ENCODE assay signal across 20 cellular contexts in the genomic region with DNA sequence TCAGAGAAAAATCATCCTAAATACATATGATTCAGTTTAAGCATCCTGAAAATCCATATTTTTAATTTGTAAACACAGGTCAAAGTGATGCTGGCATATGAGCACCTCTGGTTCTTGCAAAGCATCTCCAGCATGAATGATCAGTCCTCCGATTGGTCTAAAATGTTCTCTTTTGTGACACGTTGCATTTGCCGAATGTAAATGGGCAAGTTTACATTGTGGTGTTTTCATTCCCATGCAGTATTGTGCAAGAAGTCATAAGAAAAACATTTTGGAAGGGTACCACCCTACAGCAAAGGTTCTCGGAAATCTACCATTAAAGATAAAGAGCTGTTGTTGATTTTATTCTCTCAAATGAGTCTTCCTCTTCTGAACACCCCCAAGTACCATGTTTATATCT.
DNase-seq lines count a peak whose midpoint lies in the region; ATAC-seq, FAIRE-seq and TF ChIP-seq lines count a peak whose summit lies in the region.
"Had no signal": no experiment of that assay in that cellular context is flagged by ENCODE, and none has a peak within 500 bp of the region (broad histone marks: within the 10 kb centered on the region; RNA-seq: fewer than 3 reads in every experiment).

No MANE protein-coding gene starts in this region.

- no peak for FAIRE-seq in astrocyte (lab: Jason Lieb, UNC)
- no peak for FAIRE-seq in RCC 7860 (lab: Jason Lieb, UNC)

- no peaks in the 10 kb centered on the region for H3K9me3 ChIP-seq in SK-N-SH
- no peaks in the 10 kb centered on the region for H3K9me3 ChIP-seq in astrocyte (ENCODE audit: insufficient read depth, low read depth, low read length)
- H3K9me3 ChIP-seq in fibroblast of lung (ENCODE audit: control insufficient read depth, insufficient read depth, low read depth, low read length) = no peaks in the 10 kb centered on the region
- no peaks in the 10 kb centered on the region for H3K9me3 ChIP-seq in Karpas-422 (ENCODE audit: low read length)
- no peaks in the 10 kb centered on the region for H3K9me3 ChIP-seq in spleen
- H3K9me3 ChIP-seq: Peyer's patch had no signal

- TF ChIP-seq CTCF in SK-N-SH (IDR thresholded peaks at IDR 0.05) = no peak
- no peak for TF ChIP-seq CTCF in astrocyte (IDR thresholded peaks at IDR 0.05; ENCODE audit: insufficient read depth, low read depth, low read length)
- TF ChIP-seq CTCF in fibroblast of lung (conservative IDR thresholded peaks at IDR 0.05 in 1 of 2, IDR thresholded peaks at IDR 0.05 in 1 of 2; ENCODE audit: low read depth in 1 of 2, low read length in 2 of 2) = no peak
- TF ChIP-seq CTCF in spleen (IDR thresholded peaks at IDR 0.05 in 8 of 11, conservative IDR thresholded peaks at IDR 0.05 in 3 of 11) = no peak
- TF ChIP-seq CTCF in progenitor cell of endocrine pancreas (IDR thresholded peaks at IDR 0.05; ENCODE audit: unreplicated experiment) = no peak

- H3K4me2 ChIP-seq in SK-N-SH (peak overlapping the region; percentile 69), astrocyte (ENCODE audit: low read length) (peak overlapping the region; percentile 84), fibroblast of lung (ENCODE audit: extremely low read depth, insufficient read depth, low read length) (no peak overlapping the region), Karpas-422 (ENCODE audit: low read depth, low read length, poor library complexity, severe bottlenecking) (no peak overlapping the region)
- H3K4me2 ChIP-seq: GM23338, KMS-11 had no signal

- CTCF ChIA-PET in SK-N-SH (lab: Yijun Ruan, JAX) = interaction anchor here (1.1 to 1.8 kb wide), 2 partner anchors 42 to 238 kb away, joined by 3 to 8 read pairs; no protein-coding TSS in a partner anchor

- H3K4me3 Mint-ChIP-seq in astrocyte (ENCODE audit: unreplicated experiment) (no peak overlapping the region), progenitor cell of endocrine pancreas (ENCODE audit: low read depth) (no peak overlapping the region)
- H3K4me3 Mint-ChIP-seq: B cell; CD4-positive, CD25-positive, alpha-beta regulatory T cell; GM23338 had no signal

- H3K79me2 ChIP-seq in SK-N-SH (ENCODE audit: insufficient read depth) (no peaks in the 10 kb centered on the region), astrocyte (ENCODE audit: insufficient read depth, low read length) (no peaks in the 10 kb centered on the region), fibroblast of lung (ENCODE audit: control insufficient read depth, insufficient read depth, low read length) (no peaks in the 10 kb centered on the region), Karpas-422 (ENCODE audit: low read length) (no peaks in the 10 kb centered on the region)

- H3K4me1 Mint-ChIP-seq in astrocyte (ENCODE audit: low read depth, unreplicated experiment) (peaks cover 10% of the 10 kb centered on the region), progenitor cell of endocrine pancreas (ENCODE audit: low read depth) (peaks cover 5% of the 10 kb centered on the region)
- H3K4me1 Mint-ChIP-seq: B cell; CD4-positive, CD25-positive, alpha-beta regulatory T cell had no signal

- intact Hi-C loops in spleen (cut with DNase I; ENCODE audit: low total_unique reads) = no loop called here

- TF ChIP-seq POLR2A in spleen (IDR thresholded peaks at IDR 0.05) = no peak

- peaks cover 7% of the 10 kb centered on the region for H3F3A ChIP-seq in SK-N-SH (replicated peaks; ENCODE audit: insufficient read depth)

- H3K9me2 ChIP-seq in SK-N-SH (no peaks in the 10 kb centered on the region), Karpas-422 (replicated peaks; ENCODE audit: insufficient read depth, low read length) (no peaks in the 10 kb centered on the region)

- no peak overlapping the region for H3K9ac ChIP-seq in SK-N-SH
- H3K9ac ChIP-seq in astrocyte (ENCODE audit: low read length) = no peak overlapping the region
- no peak overlapping the region for H3K9ac ChIP-seq in fibroblast of lung (ENCODE audit: insufficient read depth, low read length)
- no peak overlapping the region for H3K9ac ChIP-seq in Karpas-422 (ENCODE audit: low read length)
- H3K9ac ChIP-seq: KMS-11 had no signal

- H3K36me3 Mint-ChIP-seq in astrocyte (ENCODE audit: low read depth, unreplicated experiment) = no peaks in the 10 kb centered on the region
- no peaks in the 10 kb centered on the region for H3K36me3 Mint-ChIP-seq in progenitor cell of endocrine pancreas (ENCODE audit: insufficient read depth)
- H3K36me3 Mint-ChIP-seq: CD4-positive, CD25-positive, alpha-beta regulatory T cell had no signal

- H3K27ac ChIP-seq in SK-N-SH (ENCODE audit: low read depth in 2 of 2, low read length in 1 of 2) (peak overlapping the region; percentile 62 to 98), astrocyte (ENCODE audit: low read depth, low read length) (no peak overlapping the region), fibroblast of lung (ENCODE audit: insufficient read depth, low read length) (no peak overlapping the region), Karpas-422 (ENCODE audit: low read length) (no peak overlapping the region), spleen (no peak overlapping the region)
- H3K27ac ChIP-seq: KMS-11, Peyer's patch, SK-N-MC had no signal

- WGBS in SK-N-SH (ENCODE audit: low lambda C conversion rate) = 73% methylated on average over 4 of the region's 4 CpGs
- 80 to 91% (median 90%) methylated on average over 4 of the region's 4 CpGs for WGBS in spleen, 5 donors

- DNase-seq in SK-N-SH (no peak), astrocyte (ENCODE audit: low read depth) (no peak), fibroblast of lung (ENCODE audit: low read depth in 2 of 2) (peak; percentile 5 to 71), Karpas-422 (no peak), spleen (no peak), RCC 7860 (ENCODE audit: low spot score) (no peak), progenitor cell of endocrine pancreas (ENCODE audit: low spot score, unreplicated experiment) (no peak)
- DNase-seq: 8988T; CD4-positive, CD25-positive, alpha-beta regulatory T cell; DMS 273 treated with DMSO at 0.1 percent for 48 hours; GF-D8; NCI-H1436; NCI-H1930; Peyer's patch had no signal

- no peaks in the 10 kb centered on the region for H3K27me3 ChIP-seq in SK-N-SH (ENCODE audit: insufficient read depth)
- no peaks in the 10 kb centered on the region for H3K27me3 ChIP-seq in astrocyte (ENCODE audit: insufficient read depth, low read length)
- no peaks in the 10 kb centered on the region for H3K27me3 ChIP-seq in fibroblast of lung (ENCODE audit: control insufficient read depth, insufficient read depth, low read length)
- no peaks in the 10 kb centered on the region for H3K27me3 ChIP-seq in Karpas-422 (ENCODE audit: low read length)
- no peaks in the 10 kb centered on the region for H3K27me3 ChIP-seq in spleen (replicated peaks in 1 of 7)
- H3K27me3 ChIP-seq: Peyer's patch had no signal

- H3K9me3 Mint-ChIP-seq in astrocyte (ENCODE audit: unreplicated experiment) (no peaks in the 10 kb centered on the region), progenitor cell of endocrine pancreas (ENCODE audit: low read depth) (no peaks in the 10 kb centered on the region)
- H3K9me3 Mint-ChIP-seq: GM23338 had no signal

- H3K4me1 ChIP-seq in SK-N-SH (ENCODE audit: control insufficient read depth in 1 of 2, insufficient read depth in 2 of 2, low read depth in 1 of 2, low read length in 1 of 2) (peaks cover 9% of the 10 kb centered on the region in 2 experiments; a peak in 3 of 4 replicates), astrocyte (ENCODE audit: insufficient read depth, low read length) (peaks cover 17% of the 10 kb centered on the region), fibroblast of lung (ENCODE audit: control insufficient read depth, extremely low read depth, insufficient read depth, low read length) (peaks cover 4% of the 10 kb centered on the region), Karpas-422 (ENCODE audit: low read length) (no peaks in the 10 kb centered on the region), spleen (no peaks in the 10 kb centered on the region)
- H3K4me1 ChIP-seq: Peyer's patch had no signal

- no peaks in the 10 kb centered on the region for H3K36me3 ChIP-seq in SK-N-SH (replicated peaks in 1 of 2; ENCODE audit: control insufficient read depth in 1 of 2, insufficient read depth in 2 of 2, low read length in 1 of 2)
- no peaks in the 10 kb centered on the region for H3K36me3 ChIP-seq in astrocyte (ENCODE audit: insufficient read depth, low read length)
- no peaks in the 10 kb centered on the region for H3K36me3 ChIP-seq in fibroblast of lung (ENCODE audit: control insufficient read depth, insufficient read depth, low read length)
- no peaks in the 10 kb centered on the region for H3K36me3 ChIP-seq in Karpas-422 (ENCODE audit: insufficient read depth, low read length)
- H3K36me3 ChIP-seq in spleen = no peaks in the 10 kb centered on the region
- H3K36me3 ChIP-seq: Peyer's patch had no signal

- no peak for TF ChIP-seq RAD21 in SK-N-SH (IDR thresholded peaks at IDR 0.05; ENCODE audit: low read length)

- H2AFZ ChIP-seq in SK-N-SH (ENCODE audit: low read depth) = 0 out of 2 replicates have a peak overlapping the region, but pooled peaks have one; percentile 38
- H2AFZ ChIP-seq in astrocyte (ENCODE audit: low read depth, low read length) = no peak overlapping the region
- H2AFZ ChIP-seq in fibroblast of lung (ENCODE audit: low read length) = no peak overlapping the region
- H2AFZ ChIP-seq in Karpas-422 (ENCODE audit: low read length) = no peak overlapping the region

- no peak overlapping the region for H3K27ac Mint-ChIP-seq in astrocyte (ENCODE audit: unreplicated experiment)
- no peak overlapping the region for H3K27ac Mint-ChIP-seq in progenitor cell of endocrine pancreas
- H3K27ac Mint-ChIP-seq: B cell; CD4-positive, CD25-positive, alpha-beta regulatory T cell; GM23338 had no signal

- ATAC-seq in SK-N-SH treated with all-trans-retinoic acid at 6 μM for 48 hours = no peak
- ATAC-seq: GM23338, Right ventricle myocardium inferior had no signal

- H3K27me3 Mint-ChIP-seq in astrocyte (ENCODE audit: low read depth, unreplicated experiment) (no peaks in the 10 kb centered on the region), progenitor cell of endocrine pancreas (no peaks in the 10 kb centered on the region)
- H3K27me3 Mint-ChIP-seq: B cell; CD4-positive, CD25-positive, alpha-beta regulatory T cell had no signal

- TF ChIP-seq EP300 in SK-N-SH (IDR thresholded peaks at IDR 0.05; ENCODE audit: borderline replicate concordance in 1 of 2, low read depth in 1 of 2, low read length in 1 of 2) = no peak

- POLR2A ChIA-PET in SK-N-SH (lab: Yijun Ruan, JAX) = interaction anchor here (0.8 to 1.3 kb wide), 5 partner anchors 79 to 110 kb away, joined by 3 to 17 read pairs (median 4); partner anchors contain the start of gene UNC80

- H3K4me3 ChIP-seq in SK-N-SH (ENCODE audit: low read depth in 2 of 2, low read length in 1 of 2) (peak overlapping the region in 1 of 2 experiments; percentile 48; a peak in 1 of 4 replicates), astrocyte (ENCODE audit: insufficient read depth, low read depth, low read length) (no peak overlapping the region), fibroblast of lung (replicated peaks in 1 of 4; ENCODE audit: control extremely low read depth in 1 of 4, insufficient read depth in 1 of 4, low read depth in 3 of 4, low read length in 4 of 4) (no peak overlapping the region), Karpas-422 (ENCODE audit: low read length) (no peak overlapping the region), spleen (no peak overlapping the region)
- H3K4me3 ChIP-seq: GM23338, Peyer's patch, SK-N-MC had no signal

- H4K20me1 ChIP-seq in SK-N-SH (ENCODE audit: insufficient read depth) (no peaks in the 10 kb centered on the region), astrocyte (ENCODE audit: insufficient read depth, low read length) (no peaks in the 10 kb centered on the region), fibroblast of lung (ENCODE audit: control insufficient read depth, extremely low read depth, insufficient read depth, low read length) (no peaks in the 10 kb centered on the region), Karpas-422 (ENCODE audit: insufficient read depth, low read depth, low read length) (no peaks in the 10 kb centered on the region)

Comparison
In these comparisons a context has a peak if more than half of its experiments do, and no peak if none do; other contexts are left out.
1. DNase-seq: peak in fibroblast of lung (2 of 2); none in SK-N-SH (single experiment), astrocyte (single experiment), Karpas-422 (single experiment), spleen (single experiment), RCC 7860 (single experiment) and progenitor cell of endocrine pancreas (single experiment).
2. H3K27ac ChIP-seq: peak in SK-N-SH (2 of 2); none in astrocyte (single experiment), fibroblast of lung (single experiment), Karpas-422 (single experiment) and spleen (0 of 8).
3. H3K4me2 ChIP-seq: peak in SK-N-SH (single experiment) and astrocyte (single experiment); none in fibroblast of lung (single experiment) and Karpas-422 (single experiment).